ENCODE assay signal across 25 cellular contexts in the genomic region with DNA sequence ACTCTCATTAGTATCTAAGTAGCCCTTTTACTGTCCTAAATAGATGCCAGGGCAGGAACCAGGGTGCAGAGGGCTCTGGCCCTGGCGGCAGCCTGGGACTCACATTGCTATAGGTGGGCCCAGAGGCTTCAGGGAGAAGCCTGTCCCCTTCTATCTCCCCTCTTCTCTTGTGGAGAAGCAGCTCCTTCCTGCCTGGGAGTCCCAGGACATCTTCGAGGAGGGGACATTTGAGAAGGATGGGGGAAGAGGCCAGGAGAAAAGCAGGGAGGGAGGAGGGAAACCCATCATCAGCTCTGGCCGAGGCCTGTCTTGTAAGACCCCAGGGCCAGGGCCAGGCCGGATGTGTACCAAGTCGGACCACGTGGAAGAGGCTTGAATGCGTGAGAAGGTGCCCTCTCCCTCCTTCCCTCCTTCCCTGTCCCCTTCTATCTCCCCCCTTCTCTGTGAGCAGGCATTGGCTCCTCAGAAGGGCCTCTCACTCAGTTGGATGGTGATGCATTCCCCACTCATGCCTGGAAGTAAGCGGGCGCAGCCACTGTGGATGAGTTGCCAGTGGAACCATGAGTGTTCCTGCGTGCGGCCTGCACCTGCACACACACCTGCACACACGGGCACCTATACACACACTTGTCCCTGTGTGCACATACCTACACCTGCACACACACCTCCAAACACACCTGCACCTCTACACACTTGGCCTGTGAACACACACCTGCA. TPM values are rescaled to one million over a fixed set of nuclear protein-coding genes. Genes with fewer than 3 reads are reported as not detected.
DNase-seq lines count a peak whose midpoint lies in the region; ATAC-seq, FAIRE-seq and TF ChIP-seq lines count a peak whose summit lies in the region.
"Had no signal": no experiment of that assay in that cellular context is flagged by ENCODE, and none has a peak within 500 bp of the region (broad histone marks: within the 10 kb centered on the region; RNA-seq: fewer than 3 reads in every experiment).

No MANE protein-coding gene starts in this region.

- no peaks in the 10 kb centered on the region for H3K36me3 ChIP-seq in uterus
- no peaks in the 10 kb centered on the region for H3K36me3 ChIP-seq in OCI-LY7 (ENCODE audit: insufficient read depth, low read length)
- H3K36me3 ChIP-seq: tibial artery had no signal

- TF ChIP-seq CTCF in brain (conservative IDR thresholded peaks at IDR 0.05) (no peak), uterus (IDR thresholded peaks at IDR 0.05) (no peak), OCI-LY7 (conservative IDR thresholded peaks at IDR 0.05; ENCODE audit: low read length) (no peak), D721Med (IDR thresholded peaks at IDR 0.05; ENCODE audit: insufficient read depth, missing control alignments) (no peak)

- no peaks in the 10 kb centered on the region for H4K20me1 ChIP-seq in OCI-LY7 (ENCODE audit: insufficient read depth, low read length)

- FAIRE-seq in D721Med (lab: Jason Lieb, UNC) = no peak

- no peak overlapping the region for H2AFZ ChIP-seq in OCI-LY7 (ENCODE audit: low read length)

- DNase-seq in activated CD8-positive, alpha-beta memory T cell treated with anti-CD3 and anti-CD28 coated beads, Interleukin-2, amount 50 U/mL, for 48 hours = peak; percentile 36
- DNase-seq in activated CD8-positive, alpha-beta memory T cell treated with anti-CD3 and anti-CD28 coated beads, Interleukin-2, amount 10 ng/mL, durations not matched to agents 7 days and 5 days = no peak
- DNase-seq in mesenteric fat pad (ENCODE audit: low spot score) = peak; percentile 86
- DNase-seq in uterus = peak; percentile 8 to 14
- DNase-seq in T-helper 2 cell = no peak
- no peak for DNase-seq in OCI-LY7 (ENCODE audit: low spot score)
- DNase-seq in D721Med (ENCODE audit: insufficient read length, low spot score) = no peak
- DNase-seq: activated CD4-positive, alpha-beta T cell treated with anti-CD3 and anti-CD28 coated beads, Interleukin-2, amount 50 U/mL, for 4 hours; activated T-cell treated with anti-CD3 and anti-CD28 coated beads, Interleukin-2, amount 50 U/mL, for 1 hour; anterior cingulate cortex; C1 segment of cervical spinal cord; Calu3; central memory CD4-positive, alpha-beta T cell; EL; H7; immature natural killer cell; IMR-90; NCI-H1417; NCI-H510A treated with DMSO at 0.1 percent for 48 hours; SK-N-SH; stimulated activated CD4-positive, alpha-beta T cell treated with anti-CD3 and anti-CD28 coated beads, Interleukin-4, amount 100 ng/mL, for 24 hours had no signal

- H3K4me3 ChIP-seq in uterus (no peak overlapping the region), OCI-LY7 (ENCODE audit: low read depth, low read length, poor library complexity, severe bottlenecking) (no peak overlapping the region)
- H3K4me3 ChIP-seq: tibial artery had no signal

- intact Hi-C loops in uterus (cut with DNase I; ENCODE audit: low total_unique reads) = no loop called here
- intact Hi-C loops in OCI-LY7 (cut with micrococcal nuclease; ENCODE audit: unreplicated experiment) = no loop called here

- H3K9me2 ChIP-seq in OCI-LY7 (ENCODE audit: insufficient read depth, low read length) = no peaks in the 10 kb centered on the region
- H3K9me2 ChIP-seq: SK-N-SH had no signal

- no peak overlapping the region for H3K27ac Mint-ChIP-seq in activated CD8-positive, alpha-beta memory T cell treated with anti-CD3 and anti-CD28 coated beads, Interleukin-2, amount 10 ng/mL, durations not matched to agents 7 days and 5 days
- peak overlapping the region in 4 of 5 experiments; percentile 51 to 80 (median 58) for H3K27ac Mint-ChIP-seq in brain
- H3K27ac Mint-ChIP-seq: activated naive CD4-positive, alpha-beta T cell treated with anti-CD3 and anti-CD28 coated beads, Interleukin-2, amount 10 ng/mL, durations not matched to agents 7 days and 5 days; immature natural killer cell had no signal

- TF ChIP-seq POLR2A in uterus (IDR thresholded peaks at IDR 0.05) = no peak

- BruUV-seq in OCI-LY7 (replicated peaks; lab: Mats Ljungman, UMichigan) = no TSS peak

- no peaks in the 10 kb centered on the region for H3K79me2 ChIP-seq in OCI-LY7 (ENCODE audit: insufficient read depth, low read depth, low read length)

- no peaks in the 10 kb centered on the region for H3K9me3 Mint-ChIP-seq in activated CD8-positive, alpha-beta memory T cell treated with anti-CD3 and anti-CD28 coated beads, Interleukin-2, amount 10 ng/mL, durations not matched to agents 7 days and 5 days (ENCODE audit: low read depth)
- H3K9me3 Mint-ChIP-seq in brain = peaks cover 0 to 13% (median 0%) of the 10 kb centered on the region in 5 experiments
- H3K9me3 Mint-ChIP-seq: activated naive CD4-positive, alpha-beta T cell treated with anti-CD3 and anti-CD28 coated beads, Interleukin-2, amount 10 ng/mL, durations not matched to agents 7 days and 5 days; immature natural killer cell; stimulated activated naive CD8-positive, alpha-beta T cell treated with anti-CD3 and anti-CD28 coated beads, Interleukin-15, Interleukin-2, amounts not matched to agents 100 ng/mL and 50 ng/mL, for 24 hours had no signal

- no peak for ATAC-seq in activated CD8-positive, alpha-beta memory T cell treated with anti-CD3 and anti-CD28 coated beads, Interleukin-2, amount 10 ng/mL, durations not matched to agents 7 days and 5 days

- H3K36me3 Mint-ChIP-seq in activated CD8-positive, alpha-beta memory T cell treated with anti-CD3 and anti-CD28 coated beads, Interleukin-2, amount 10 ng/mL, durations not matched to agents 7 days and 5 days = no peaks in the 10 kb centered on the region
- H3K36me3 Mint-ChIP-seq in brain = no peaks in the 10 kb centered on the region
- H3K36me3 Mint-ChIP-seq: activated naive CD4-positive, alpha-beta T cell treated with anti-CD3 and anti-CD28 coated beads, Interleukin-2, amount 10 ng/mL, durations not matched to agents 7 days and 5 days; immature natural killer cell had no signal

- H3K4me1 Mint-ChIP-seq in activated CD8-positive, alpha-beta memory T cell treated with anti-CD3 and anti-CD28 coated beads, Interleukin-2, amount 10 ng/mL, durations not matched to agents 7 days and 5 days = peaks cover 3% of the 10 kb centered on the region
- peaks cover 41% of the 10 kb centered on the region for H3K4me1 Mint-ChIP-seq in brain
- H3K4me1 Mint-ChIP-seq: activated naive CD4-positive, alpha-beta T cell treated with anti-CD3 and anti-CD28 coated beads, Interleukin-2, amount 10 ng/mL, durations not matched to agents 7 days and 5 days had no signal

- POLR2A ChIA-PET in OCI-LY7 (lab: Charles Lee) = no interaction called here

- no peaks in the 10 kb centered on the region for H3K27me3 ChIP-seq in uterus
- H3K27me3 ChIP-seq: tibial artery had no signal

- H3K9me3 ChIP-seq in uterus = no peaks in the 10 kb centered on the region
- H3K9me3 ChIP-seq in OCI-LY7 (ENCODE audit: low read length) = no peaks in the 10 kb centered on the region
- H3K9me3 ChIP-seq: SK-N-SH, tibial artery had no signal

- no peaks in the 10 kb centered on the region for H3K27me3 Mint-ChIP-seq in activated CD8-positive, alpha-beta memory T cell treated with anti-CD3 and anti-CD28 coated beads, Interleukin-2, amount 10 ng/mL, durations not matched to agents 7 days and 5 days
- peaks cover 6% of the 10 kb centered on the region for H3K27me3 Mint-ChIP-seq in brain
- H3K27me3 Mint-ChIP-seq: activated naive CD4-positive, alpha-beta T cell treated with anti-CD3 and anti-CD28 coated beads, Interleukin-2, amount 10 ng/mL, durations not matched to agents 7 days and 5 days had no signal

- H3K4me1 ChIP-seq in uterus (no peaks in the 10 kb centered on the region), OCI-LY7 (ENCODE audit: insufficient read depth, low read length, poor library complexity, severe bottlenecking) (no peaks in the 10 kb centered on the region)

- no peak overlapping the region for H3K4me2 ChIP-seq in OCI-LY7 (ENCODE audit: low read length)
- H3K4me2 ChIP-seq: SK-N-SH had no signal

- CTCF ChIA-PET in activated CD8-positive, alpha-beta memory T cell treated with anti-CD3 and anti-CD28 coated beads, Interleukin-2, amount 10 ng/mL, durations not matched to agents 7 days and 5 days (lab: Charles Lee) = no interaction called here
- CTCF ChIA-PET in OCI-LY7 (lab: Charles Lee; ENCODE audit: unreplicated experiment) = interaction anchor here (0.5 kb wide), 1 partner anchor 1327 kb away, joined by 3 read pairs; the partner anchor contains the start of genes CCDC127 and SDHA

- H3K27ac ChIP-seq in uterus (no peak overlapping the region), OCI-LY7 (ENCODE audit: low read depth, low read length, poor library complexity, severe bottlenecking) (no peak overlapping the region)
- H3K27ac ChIP-seq: tibial artery had no signal

- no peak overlapping the region for H3K4me3 Mint-ChIP-seq in activated CD8-positive, alpha-beta memory T cell treated with anti-CD3 and anti-CD28 coated beads, Interleukin-2, amount 10 ng/mL, durations not matched to agents 7 days and 5 days
- peak overlapping the region in 1 of 5 experiments; percentile 61 for H3K4me3 Mint-ChIP-seq in brain
- H3K4me3 Mint-ChIP-seq: activated naive CD4-positive, alpha-beta T cell treated with anti-CD3 and anti-CD28 coated beads, Interleukin-2, amount 10 ng/mL, durations not matched to agents 7 days and 5 days; immature natural killer cell; stimulated activated naive CD8-positive, alpha-beta T cell treated with anti-CD3 and anti-CD28 coated beads, Interleukin-15, Interleukin-2, amounts not matched to agents 100 ng/mL and 50 ng/mL, for 24 hours had no signal

RNA-seq across cellular contexts. Expression of gene LPCAT1, which starts 20.7 kb away (rescaled TPM):
- total RNA-seq in activated CD8-positive, alpha-beta memory T cell treated with anti-CD3 and anti-CD28 coated beads, Interleukin-2, amount 10 ng/mL, durations not matched to agents 7 days and 5 days = 10 to 100 TPM; 83.8 to 85.3 TPM
- 81.3 TPM for polyA plus RNA-seq in brain (ENCODE audit: insufficient read depth, low read depth, low replicate concordance)
- total RNA-seq in mesenteric fat pad (45.7 TPM), uterus (10 to 100 TPM; 21.5 to 51.0 (median 40.0) TPM), OCI-LY7 (2022) (57.3 and 63.6 TPM in 2 replicates)
- total RNA-seq in OCI-LY7 (2014; rRNA removed; shearing (Covaris generic)) = 47.7 and 69.1 TPM in 2 replicates

Comparison
In these comparisons a context has a peak if more than half of its experiments do, and no peak if none do; other contexts are left out.
1. DNase-seq: peak in activated CD8-positive, alpha-beta memory T cell treated with anti-CD3 and anti-CD28 coated beads, Interleukin-2, amount 50 U/mL, for 48 hours (single experiment), mesenteric fat pad (single experiment) and uterus (2 of 2); none in activated CD8-positive, alpha-beta memory T cell treated with anti-CD3 and anti-CD28 coated beads, Interleukin-2, amount 10 ng/mL, durations not matched to agents 7 days and 5 days (single experiment), T-helper 2 cell (0 of 5), OCI-LY7 (single experiment) and D721Med (single experiment).